In genomic region chr9:32350682-32351081, GRCh38 we compare ENCODE assay signal across 8 cellular contexts. TPM values are rescaled to one million over a fixed set of nuclear protein-coding genes. Genes with fewer than 3 reads are reported as not detected.
DNase-seq lines count a peak whose midpoint lies in the region; ATAC-seq and TF ChIP-seq lines count a peak whose summit lies in the region.

No MANE protein-coding gene starts in this region.

- H3K4me2 ChIP-seq in neural progenitor cell, result no peak overlapping the region

- H3K36me3 ChIP-seq in breast epithelium (no peaks in the 10 kb centered on the region), neural progenitor cell (no peaks in the 10 kb centered on the region), gastroesophageal sphincter (no peaks in the 10 kb centered on the region)

- 0 out of 2 replicates have a peak, but pooled peaks have one; percentile 2 for TF ChIP-seq CTCF in GM12874 (IDR thresholded peaks at IDR 0.05; ENCODE audit: insufficient read depth, low read depth, low read length)
- TF ChIP-seq CTCF in breast epithelium (IDR thresholded peaks at IDR 0.05), result peak in 2 of 3 donors; percentile 19 to 21
- peak; percentile 60 for TF ChIP-seq CTCF in neural progenitor cell (IDR thresholded peaks at IDR 0.05)
- no peak for TF ChIP-seq CTCF in WTC11 (IDR thresholded peaks at IDR 0.05)
- TF ChIP-seq CTCF in gastroesophageal sphincter (IDR thresholded peaks at IDR 0.05), result peak in 1 of 4 experiments; percentile 40

- no peaks in the 10 kb centered on the region for H4K20me1 ChIP-seq in neural progenitor cell (ENCODE audit: low read depth)

- DNase-seq in NCI-H146 (lab: John Stamatoyannopoulos, UW), result peak; percentile 49
- DNase-seq in breast epithelium (ENCODE audit: low spot score in 2 of 2), result no peak
- no peak for DNase-seq in neural progenitor cell (ENCODE audit: low spot score)
- DNase-seq in WTC11 (ENCODE audit: low spot score), result no peak
- no peak for DNase-seq in GM03348 (ENCODE audit: low spot score)

- no peak for TF ChIP-seq EP300 in gastroesophageal sphincter (IDR thresholded peaks at IDR 0.05)

- H3K9me3 ChIP-seq in breast epithelium (no peaks in the 10 kb centered on the region), neural progenitor cell (ENCODE audit: low read depth) (no peaks in the 10 kb centered on the region), gastroesophageal sphincter (no peaks in the 10 kb centered on the region)

- H3K4me1 ChIP-seq in breast epithelium (no peaks in the 10 kb centered on the region), neural progenitor cell (peaks cover 2% of the 10 kb centered on the region), gastroesophageal sphincter (no peaks in the 10 kb centered on the region)

- no peaks in the 10 kb centered on the region for H3K79me2 ChIP-seq in neural progenitor cell (ENCODE audit: low read depth)

- H3K9ac ChIP-seq in neural progenitor cell, result no peak overlapping the region

- H2AFZ ChIP-seq in neural progenitor cell (replicated peaks), result no peak overlapping the region

- H3K27me3 Mint-ChIP-seq in neural progenitor cell (ENCODE audit: insufficient read depth, low read depth), result peaks cover 6% of the 10 kb centered on the region
- no peaks in the 10 kb centered on the region; the same call in 1 of the 2 replicates for H3K27me3 Mint-ChIP-seq in WTC11 (ENCODE audit: low read depth)

- H3K4me3 Mint-ChIP-seq in neural progenitor cell (no peak overlapping the region), WTC11 (no peak overlapping the region)

- H3K27ac Mint-ChIP-seq in neural progenitor cell, result no peak overlapping the region
- H3K27ac Mint-ChIP-seq in WTC11, result no peak overlapping the region

- peaks cover 7% of the 10 kb centered on the region for H3K4me1 Mint-ChIP-seq in neural progenitor cell
- peaks cover 62% of the 10 kb centered on the region for H3K4me1 Mint-ChIP-seq in WTC11

- no peak overlapping the region for H3K4me3 ChIP-seq in breast epithelium
- H3K4me3 ChIP-seq in neural progenitor cell, result no peak overlapping the region
- H3K4me3 ChIP-seq in gastroesophageal sphincter, result no peak overlapping the region

- H3F3A ChIP-seq in neural progenitor cell (ENCODE audit: low read depth), result no peaks in the 10 kb centered on the region

- intact Hi-C loops in breast epithelium (cut with DNase I; ENCODE audit: low total_unique reads), result no loop called here

- CTCF ChIA-PET in WTC11 (lab: Charles Lee), result interaction anchor here (3.2 kb wide), 1 partner anchor 87 kb away, joined by 19 read pairs; no protein-coding TSS in a partner anchor

- no peaks in the 10 kb centered on the region for H3K27me3 ChIP-seq in breast epithelium
- no peaks in the 10 kb centered on the region for H3K27me3 ChIP-seq in neural progenitor cell
- no peaks in the 10 kb centered on the region for H3K27me3 ChIP-seq in gastroesophageal sphincter

- no peak for TF ChIP-seq POLR2A in breast epithelium (IDR thresholded peaks at IDR 0.05)
- TF ChIP-seq POLR2A in gastroesophageal sphincter (IDR thresholded peaks at IDR 0.05), result no peak

- POLR2A ChIA-PET in WTC11 (lab: Charles Lee), result no interaction called here

- H3K36me3 Mint-ChIP-seq in neural progenitor cell (no peaks in the 10 kb centered on the region), WTC11 (no peaks in the 10 kb centered on the region)

- ATAC-seq in WTC11 (no peak), GM21367 (IDR thresholded peaks at IDR 0.05; ENCODE audit: unreplicated experiment) (no peak), gastroesophageal sphincter (no peak)

- H3K27ac ChIP-seq in breast epithelium, result no peak overlapping the region
- H3K27ac ChIP-seq in neural progenitor cell, result no peak overlapping the region
- H3K27ac ChIP-seq in gastroesophageal sphincter, result no peak overlapping the region

- H3K9me3 Mint-ChIP-seq in neural progenitor cell, result no peaks in the 10 kb centered on the region
- H3K9me3 Mint-ChIP-seq in WTC11, result peaks cover 10% of the 10 kb centered on the region

TF ChIP-seq in WTC11, 78 proteins besides CTCF, POLR2A, EP300 and RAD21 (continues in another document):
- no peak for TF ChIP-seq GTF2I (CRISPR knock-in tag; conservative IDR thresholded peaks at IDR 0.05)
- no peak for TF ChIP-seq STAT6 (CRISPR knock-in tag; conservative IDR thresholded peaks at IDR 0.05; ENCODE audit: low read depth)
- TF ChIP-seq GRHL2 (CRISPR knock-in tag; IDR thresholded peaks at IDR 0.05; ENCODE audit: insufficient replicate concordance, severe bottlenecking), result no peak
- TF ChIP-seq FOXK1 (CRISPR knock-in tag; IDR thresholded peaks at IDR 0.05), result no peak
- no peak for TF ChIP-seq MYBL2 (CRISPR knock-in tag; IDR thresholded peaks at IDR 0.05)
- no peak for TF ChIP-seq AFF4 (CRISPR knock-in tag; IDR thresholded peaks at IDR 0.05; ENCODE audit: borderline replicate concordance)
- no peak for TF ChIP-seq KAT7 (CRISPR knock-in tag; IDR thresholded peaks at IDR 0.05; ENCODE audit: borderline replicate concordance)
- TF ChIP-seq SMAD3 (CRISPR knock-in tag; IDR thresholded peaks at IDR 0.05; ENCODE audit: borderline replicate concordance), result no peak

RNA-seq across cellular contexts. Expression of gene ACO1, which starts 33.8 kb away (rescaled TPM):
- 100 to 1,000 TPM in 1 of 3 donors, 10 to 100 TPM in 2; 44.2 to 169 (median 47.1) TPM for total RNA-seq in breast epithelium
- 37.6 and 38.2 TPM in 2 replicates for total RNA-seq in neural progenitor cell (ENCODE audit: low replicate concordance)
- 40.2 to 44.8 TPM (median 44.5 TPM) in 3 replicates for total RNA-seq in WTC11 (2021)
- 10 to 100 TPM; 54.5 to 88.4 (median 80.2) TPM for total RNA-seq in gastroesophageal sphincter
